In the genomic region with DNA sequence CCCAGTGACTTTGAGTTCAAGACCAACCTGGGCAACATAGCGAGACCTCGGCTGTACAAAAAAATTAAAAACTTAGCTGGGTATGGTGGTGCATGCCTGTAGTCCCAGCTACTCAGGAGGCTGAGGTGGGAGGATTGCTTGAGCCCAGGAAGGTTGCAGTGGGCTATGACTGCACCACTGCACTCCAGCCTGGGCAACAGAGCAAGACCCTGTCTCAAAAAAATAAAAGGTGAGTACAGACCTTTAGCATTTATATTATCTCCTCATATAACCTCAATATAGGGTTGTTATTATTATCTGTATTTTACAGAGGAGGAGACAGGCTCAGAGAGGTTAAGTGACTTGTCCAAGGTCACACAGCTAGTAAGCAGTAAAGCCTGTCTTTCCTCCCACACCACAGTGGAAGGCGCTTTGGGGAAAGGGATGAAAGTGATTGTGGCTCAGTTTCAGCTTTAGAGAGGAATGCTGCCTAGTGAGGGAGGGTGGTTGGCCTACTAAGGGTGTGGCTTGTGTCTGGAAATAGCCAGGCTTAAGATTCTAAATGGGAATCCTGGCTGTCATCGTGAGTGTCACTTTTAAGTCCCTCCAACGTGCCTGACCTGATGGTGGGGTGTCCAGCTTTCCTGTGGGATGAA, we compare ENCODE assay signal across 9 cellular contexts. TPM values are rescaled to one million over a fixed set of nuclear protein-coding genes. Genes with fewer than 3 reads are reported as not detected.
DNase-seq lines count a peak whose midpoint lies in the region; FAIRE-seq and TF ChIP-seq lines count a peak whose summit lies in the region.
"Had no signal": no experiment of that assay in that cellular context is flagged by ENCODE, and none has a peak within 500 bp of the region (broad histone marks: within the 10 kb centered on the region; RNA-seq: fewer than 3 reads in every experiment).

No MANE protein-coding gene starts in this region.

- no peak for TF ChIP-seq POLR2A in adrenal gland (IDR thresholded peaks at IDR 0.05)

- 59 to 64% (median 62%) methylated on average over 5 of the region's 5 CpGs for WGBS in adrenal gland, 4 donors
- WGBS in thymus, result 96% methylated on average over 5 of the region's 5 CpGs

- peaks cover 0 to 59% of the 10 kb centered on the region in 2 donors for H3K36me3 ChIP-seq in adrenal gland (replicated peaks in 1 of 2)
- H3K36me3 ChIP-seq in kidney (ENCODE audit: control insufficient read depth in 1 of 2, insufficient read depth in 2 of 2, low read length in 2 of 2), result peaks cover 31 to 65% of the 10 kb centered on the region in 2 donors
- H3K36me3 ChIP-seq in thymus (ENCODE audit: control insufficient read depth, insufficient read depth), result peaks cover 12% of the 10 kb centered on the region

- H3K4me3 ChIP-seq in adrenal gland (no peak overlapping the region), kidney (ENCODE audit: low read length in 2 of 2) (no peak overlapping the region), thymus (ENCODE audit: low read length) (no peak overlapping the region), foreskin fibroblast (ENCODE audit: low read depth in 1 of 2, low read length in 2 of 2) (no peak overlapping the region)

- H3K27ac Mint-ChIP-seq in activated CD4-positive, alpha-beta memory T cell treated with anti-CD3 and anti-CD28 coated beads for 36 hours, result peak overlapping the region; percentile 92
- H3K27ac Mint-ChIP-seq in activated CD4-positive, alpha-beta memory T cell treated with anti-CD3 and anti-CD28 coated beads, Interleukin-2, amount 10 ng/mL, durations not matched to agents 7 days and 5 days, result no peak overlapping the region

- POLR2A ChIA-PET in activated CD4-positive, alpha-beta memory T cell treated with anti-CD3 and anti-CD28 coated beads for 36 hours (lab: Charles Lee), result interaction anchor here (1.4 kb wide), 1 partner anchor 20 kb away, joined by 3 read pairs; no protein-coding TSS in a partner anchor
- POLR2A ChIA-PET in activated CD4-positive, alpha-beta memory T cell treated with anti-CD3 and anti-CD28 coated beads, Interleukin-2, amount 10 ng/mL, durations not matched to agents 7 days and 5 days (lab: Charles Lee), result no interaction called here

- CTCF ChIA-PET in activated CD4-positive, alpha-beta memory T cell treated with anti-CD3 and anti-CD28 coated beads for 36 hours (lab: Charles Lee), result interaction anchor here (0.5 kb wide), 1 partner anchor 119 kb away, joined by 3 read pairs; no protein-coding TSS in a partner anchor
- CTCF ChIA-PET in activated CD4-positive, alpha-beta memory T cell treated with anti-CD3 and anti-CD28 coated beads, Interleukin-2, amount 10 ng/mL, durations not matched to agents 7 days and 5 days (lab: Charles Lee), result no interaction called here

- intact Hi-C loops in activated CD4-positive, alpha-beta memory T cell treated with anti-CD3 and anti-CD28 coated beads for 36 hours (cut with micrococcal nuclease), result no loop called here
- intact Hi-C loops in adrenal gland (cut with DNase I), result no loop called here
- intact Hi-C loops in kidney (cut with DNase I), result no loop called here

- no peak for DNase-seq in activated CD4-positive, alpha-beta memory T cell treated with anti-CD3 and anti-CD28 coated beads for 36 hours
- no peak for DNase-seq in activated CD4-positive, alpha-beta memory T cell treated with anti-CD3 and anti-CD28 coated beads, Interleukin-2, amount 10 ng/mL, durations not matched to agents 7 days and 5 days
- DNase-seq in adrenal gland, result peak in 1 of 7 donors; percentile 52
- peak; percentile 6 for DNase-seq in kidney
- no peak for DNase-seq in foreskin fibroblast
- DNase-seq in mucosa of gallbladder (ENCODE audit: low spot score), result no peak
- no peak for DNase-seq in D721Med (ENCODE audit: insufficient read length, low spot score)
- DNase-seq: activated T-cell treated with anti-CD3 and anti-CD28 coated beads, Interleukin-2, amount 50 U/mL, for 4 hours had no signal

- H3K27me3 ChIP-seq in adrenal gland (no peaks in the 10 kb centered on the region), thymus (ENCODE audit: control insufficient read depth, insufficient read depth) (no peaks in the 10 kb centered on the region)

- H3K9ac ChIP-seq in kidney (ENCODE audit: low read length in 2 of 2), result no peak overlapping the region

- peaks cover 53% of the 10 kb centered on the region for H3K4me1 Mint-ChIP-seq in activated CD4-positive, alpha-beta memory T cell treated with anti-CD3 and anti-CD28 coated beads for 36 hours (ENCODE audit: low read depth)
- H3K4me1 Mint-ChIP-seq in activated CD4-positive, alpha-beta memory T cell treated with anti-CD3 and anti-CD28 coated beads, Interleukin-2, amount 10 ng/mL, durations not matched to agents 7 days and 5 days, result peaks cover 48% of the 10 kb centered on the region

- H3K9me3 ChIP-seq in adrenal gland (replicated peaks in 1 of 3), result no peaks in the 10 kb centered on the region
- H3K9me3 ChIP-seq in kidney (ENCODE audit: control insufficient read depth in 1 of 2, low read length in 2 of 2), result no peaks in the 10 kb centered on the region
- H3K9me3 ChIP-seq in thymus (ENCODE audit: control insufficient read depth), result no peaks in the 10 kb centered on the region

- TF ChIP-seq CTCF in adrenal gland (IDR thresholded peaks at IDR 0.05) (no peak), kidney (IDR thresholded peaks at IDR 0.05; ENCODE audit: borderline replicate concordance, extremely low read depth, insufficient read depth) (no peak), foreskin fibroblast (IDR thresholded peaks at IDR 0.05; ENCODE audit: low read depth, low read length) (no peak), D721Med (IDR thresholded peaks at IDR 0.05; ENCODE audit: insufficient read depth, missing control alignments) (no peak)

- no peak overlapping the region for H3K4me3 Mint-ChIP-seq in activated CD4-positive, alpha-beta memory T cell treated with anti-CD3 and anti-CD28 coated beads for 36 hours
- no peak overlapping the region for H3K4me3 Mint-ChIP-seq in activated CD4-positive, alpha-beta memory T cell treated with anti-CD3 and anti-CD28 coated beads, Interleukin-2, amount 10 ng/mL, durations not matched to agents 7 days and 5 days
- H3K4me3 Mint-ChIP-seq: activated T-cell treated with anti-CD3 and anti-CD28 coated beads, Interleukin-2, amount 50 U/mL, for 4 hours had no signal

- no peak for FAIRE-seq in kidney (lab: Jason Lieb, UNC)
- no peak for FAIRE-seq in D721Med (lab: Jason Lieb, UNC)

- H3K27ac ChIP-seq in adrenal gland, result peak overlapping the region; percentile 55 to 86 (median 84)
- H3K27ac ChIP-seq in kidney (ENCODE audit: low read depth in 2 of 2, low read length in 2 of 2), result peak overlapping the region in 1 of 2 donors; percentile 8
- peak overlapping the region; percentile 21 for H3K27ac ChIP-seq in thymus (ENCODE audit: low read depth)

- peaks cover 40% of the 10 kb centered on the region for H3K36me3 Mint-ChIP-seq in activated CD4-positive, alpha-beta memory T cell treated with anti-CD3 and anti-CD28 coated beads for 36 hours
- peaks cover 29% of the 10 kb centered on the region for H3K36me3 Mint-ChIP-seq in activated CD4-positive, alpha-beta memory T cell treated with anti-CD3 and anti-CD28 coated beads, Interleukin-2, amount 10 ng/mL, durations not matched to agents 7 days and 5 days (ENCODE audit: low read depth)

- H3K4me1 ChIP-seq in adrenal gland (replicated peaks in 1 of 2), result peaks cover 79 to 93% of the 10 kb centered on the region in 2 donors
- peaks cover 36 to 46% of the 10 kb centered on the region in 2 donors for H3K4me1 ChIP-seq in kidney (ENCODE audit: control insufficient read depth in 1 of 2, insufficient read depth in 1 of 2, low read depth in 1 of 2, low read length in 2 of 2)
- H3K4me1 ChIP-seq in thymus (ENCODE audit: control insufficient read depth, insufficient read depth, low read length), result peaks cover 16% of the 10 kb centered on the region

- no peaks in the 10 kb centered on the region for H3K9me3 Mint-ChIP-seq in activated CD4-positive, alpha-beta memory T cell treated with anti-CD3 and anti-CD28 coated beads for 36 hours
- H3K9me3 Mint-ChIP-seq in activated CD4-positive, alpha-beta memory T cell treated with anti-CD3 and anti-CD28 coated beads, Interleukin-2, amount 10 ng/mL, durations not matched to agents 7 days and 5 days, result no peaks in the 10 kb centered on the region
- H3K9me3 Mint-ChIP-seq: activated T-cell treated with anti-CD3 and anti-CD28 coated beads, Interleukin-2, amount 50 U/mL, for 4 hours had no signal

- no peaks in the 10 kb centered on the region for H3K27me3 Mint-ChIP-seq in activated CD4-positive, alpha-beta memory T cell treated with anti-CD3 and anti-CD28 coated beads for 36 hours
- no peaks in the 10 kb centered on the region for H3K27me3 Mint-ChIP-seq in activated CD4-positive, alpha-beta memory T cell treated with anti-CD3 and anti-CD28 coated beads, Interleukin-2, amount 10 ng/mL, durations not matched to agents 7 days and 5 days

RNA-seq across cellular contexts. Expression of a gene that starts 7.2 kb away (rescaled TPM):
- total RNA-seq in activated CD4-positive, alpha-beta memory T cell treated with anti-CD3 and anti-CD28 coated beads for 36 hours, result 10 to 100 TPM; 44.0 to 51.6 TPM
- 10 to 100 TPM; 18.3 to 19.2 TPM for total RNA-seq in activated CD4-positive, alpha-beta memory T cell treated with anti-CD3 and anti-CD28 coated beads, Interleukin-2, amount 10 ng/mL, durations not matched to agents 7 days and 5 days
- total RNA-seq in adrenal gland (100 to 1,000 TPM in 3 of 8 donors, 10 to 100 TPM in 5; 50.4 to 144 (median 90.5) TPM), kidney (93.3 TPM), mucosa of gallbladder (97.1 TPM)
- polyA plus RNA-seq in adrenal gland (100 to 1,000 TPM in 1 of 3 donors, 10 to 100 TPM in 2; 35.1 to 198 (median 80.6) TPM), kidney (ENCODE audit: insufficient read depth, low read depth, low replicate concordance) (38.4 TPM), thymus (16.7 TPM)

RNA-seq across cellular contexts. Expression of a gene that starts 43.0 kb away (rescaled TPM):
- 10 to 100 TPM; 18.7 to 22.0 TPM for total RNA-seq in activated CD4-positive, alpha-beta memory T cell treated with anti-CD3 and anti-CD28 coated beads for 36 hours
- 10 to 100 TPM; 14.7 to 16.9 TPM for total RNA-seq in activated CD4-positive, alpha-beta memory T cell treated with anti-CD3 and anti-CD28 coated beads, Interleukin-2, amount 10 ng/mL, durations not matched to agents 7 days and 5 days
- 10 to 100 TPM; 32.5 to 84.1 (median 42.5) TPM for total RNA-seq in adrenal gland
- 10 to 100 TPM; 17.5 to 19.6 (median 18.6) TPM for polyA plus RNA-seq in adrenal gland
- total RNA-seq in kidney, result 14.6 TPM
- polyA plus RNA-seq in kidney (ENCODE audit: insufficient read depth, low read depth, low replicate concordance), result 31.6 TPM
- polyA plus RNA-seq in thymus, result 8.5 TPM
- 21.5 TPM for total RNA-seq in mucosa of gallbladder

RNA-seq across cellular contexts. Expression of a gene that starts 43.2 kb away (rescaled TPM):
- 100 to 1,000 TPM; 107 to 109 TPM for total RNA-seq in activated CD4-positive, alpha-beta memory T cell treated with anti-CD3 and anti-CD28 coated beads for 36 hours
- 10 to 100 TPM; 55.6 to 57.6 TPM for total RNA-seq in activated CD4-positive, alpha-beta memory T cell treated with anti-CD3 and anti-CD28 coated beads, Interleukin-2, amount 10 ng/mL, durations not matched to agents 7 days and 5 days
- 100 to 1,000 TPM in 2 of 8 donors, 10 to 100 TPM in 6; 62.0 to 109 (median 79.9) TPM for total RNA-seq in adrenal gland
- polyA plus RNA-seq in adrenal gland, result 10 to 100 TPM; 27.9 to 60.5 (median 44.4) TPM
- 62.0 TPM for total RNA-seq in kidney
- 55.4 TPM for polyA plus RNA-seq in kidney (ENCODE audit: insufficient read depth, low read depth, low replicate concordance)
- polyA plus RNA-seq in thymus, result 49.8 TPM
- total RNA-seq in mucosa of gallbladder, result 55.9 TPM
